ENCODE assay signal across 20 cellular contexts in the genomic region with DNA sequence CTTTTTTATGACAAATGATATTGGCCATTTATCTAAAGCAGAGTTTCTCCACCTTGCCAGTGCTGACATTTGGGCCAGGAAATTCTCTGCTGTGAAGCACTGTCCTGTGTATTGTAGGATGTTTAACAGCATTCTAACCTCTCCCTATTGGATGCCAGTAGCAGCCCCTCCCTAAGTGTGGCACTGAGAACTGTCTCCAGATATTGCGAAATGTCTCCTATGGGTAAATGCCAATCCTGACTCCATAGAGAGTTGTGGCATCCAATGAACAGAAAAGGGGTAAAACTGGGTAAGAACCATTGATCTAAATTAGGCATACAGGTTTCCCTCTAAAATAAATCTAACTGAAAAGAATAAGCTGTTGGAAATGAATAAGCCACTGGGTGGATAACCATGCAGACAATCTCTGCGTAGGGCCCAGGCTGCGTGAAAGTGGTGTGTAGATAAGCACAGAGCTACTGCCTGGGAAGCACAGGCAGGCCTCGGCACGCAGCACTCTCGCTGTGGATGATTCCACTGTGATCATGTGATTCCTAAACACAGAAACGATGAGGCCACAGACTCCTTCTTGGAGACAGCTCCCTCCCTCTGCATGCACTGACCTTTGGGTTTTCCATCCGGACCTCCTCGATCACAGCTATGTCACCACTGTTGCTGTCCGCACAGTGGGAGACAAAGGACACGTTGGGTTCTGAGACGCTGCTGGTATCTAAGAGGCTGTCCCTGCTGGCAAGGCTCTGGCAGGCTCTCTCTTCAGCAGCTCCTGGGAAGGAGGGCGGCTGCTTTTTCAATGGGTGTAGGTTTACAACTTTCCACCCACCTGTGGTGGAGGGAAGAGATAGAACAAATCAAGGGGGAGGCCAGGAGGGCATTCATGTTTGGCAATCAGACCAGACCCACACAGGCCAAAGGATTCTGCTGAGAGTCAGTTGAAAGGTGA. TPM values are rescaled to one million over a fixed set of nuclear protein-coding genes. Genes with fewer than 3 reads are reported as not detected.
A peak's percentile ranks its signal among the peaks of the same experiment; 100 is the strongest.
DNase-seq lines count a peak whose midpoint lies in the region; ATAC-seq, FAIRE-seq and TF ChIP-seq lines count a peak whose summit lies in the region.
"Had no signal": no experiment of that assay in that cellular context is flagged by ENCODE, and none has a peak within 500 bp of the region (broad histone marks: within the 10 kb centered on the region; RNA-seq: fewer than 3 reads in every experiment).

No MANE protein-coding gene starts in this region.

- no peak overlapping the region for H2AFZ ChIP-seq in neural progenitor cell (replicated peaks)

- CTCF ChIA-PET in A549 (lab: Yijun Ruan, JAX), result interaction anchor here (1.6 kb wide), 1 partner anchor 10 kb away, joined by 9 read pairs; no protein-coding TSS in a partner anchor

- FAIRE-seq in A549 (lab: Jason Lieb, UNC), result no peak

- H3K4me2 ChIP-seq in A549 (no peak overlapping the region), neural progenitor cell (no peak overlapping the region)

- H3K9me3 ChIP-seq in A549 (no peaks in the 10 kb centered on the region), right atrium auricular region (no peaks in the 10 kb centered on the region), spleen (no peaks in the 10 kb centered on the region), neural progenitor cell (ENCODE audit: low read depth) (no peaks in the 10 kb centered on the region)
- H3K9me3 ChIP-seq: body of pancreas, thyroid gland had no signal

- H3F3A ChIP-seq in neural progenitor cell (ENCODE audit: low read depth), result no peaks in the 10 kb centered on the region

- no peak for TF ChIP-seq POLR2A in A549 (IDR thresholded peaks at IDR 0.05; ENCODE audit: low read length)
- no peak for TF ChIP-seq POLR2A in spleen (IDR thresholded peaks at IDR 0.05)

- H3K27ac ChIP-seq in A549 (no peak overlapping the region), epithelial cell of prostate (peak overlapping the region; percentile 67), right atrium auricular region (peak overlapping the region; percentile 58 to 66), spleen (no peak overlapping the region), neural progenitor cell (no peak overlapping the region)
- H3K27ac ChIP-seq: body of pancreas, thyroid gland, VCaP had no signal

- no peak for TF ChIP-seq EP300 in A549 (IDR thresholded peaks at IDR 0.05)

- no peak for DNase-seq in A549 (ENCODE audit: low read depth in 1 of 2, low spot score in 1 of 2)
- DNase-seq in NCI-H2171 (lab: John Stamatoyannopoulos, UW), result peak; percentile 8
- peak; percentile 55 for DNase-seq in epithelial cell of prostate (ENCODE audit: low read depth, low spot score)
- DNase-seq in right atrium auricular region (ENCODE audit: low spot score), result no peak
- DNase-seq in spleen, result no peak
- DNase-seq in kidney glomerular epithelial cell (lab: John Stamatoyannopoulos, UW), result no peak
- no peak for DNase-seq in neural progenitor cell (ENCODE audit: low spot score)
- DNase-seq: activated CD4-positive, alpha-beta memory T cell treated with anti-CD3 and anti-CD28 coated beads, Interleukin-2, amount 10 ng/mL, durations not matched to agents 7 days and 5 days; body of pancreas; dermis blood vessel endothelial cell; mesenchymal stem cell; NCI-H1930; NCI-H510A treated with DMSO at 0.1 percent for 48 hours; SHP77; thyroid gland had no signal

- H3K27me3 ChIP-seq in right atrium auricular region, result no peaks in the 10 kb centered on the region
- no peaks in the 10 kb centered on the region for H3K27me3 ChIP-seq in spleen (replicated peaks in 1 of 7)
- H3K27me3 ChIP-seq in neural progenitor cell, result no peaks in the 10 kb centered on the region
- H3K27me3 ChIP-seq: body of pancreas, thyroid gland had no signal

- no peaks in the 10 kb centered on the region for H3K4me1 Mint-ChIP-seq in neural progenitor cell
- H3K4me1 Mint-ChIP-seq: activated CD4-positive, alpha-beta memory T cell treated with anti-CD3 and anti-CD28 coated beads, Interleukin-2, amount 10 ng/mL, durations not matched to agents 7 days and 5 days; nephron had no signal

- TF ChIP-seq CTCF in A549 (IDR thresholded peaks at IDR 0.05), result no peak
- TF ChIP-seq CTCF in right atrium auricular region (IDR thresholded peaks at IDR 0.05), result no peak
- TF ChIP-seq CTCF in spleen (IDR thresholded peaks at IDR 0.05 in 8 of 11, conservative IDR thresholded peaks at IDR 0.05 in 3 of 11), result no peak
- TF ChIP-seq CTCF in neural progenitor cell (IDR thresholded peaks at IDR 0.05), result no peak

- intact Hi-C loops in spleen (cut with DNase I; ENCODE audit: low total_unique reads), result no loop called here

- H3K9me3 Mint-ChIP-seq in neural progenitor cell, result no peaks in the 10 kb centered on the region
- H3K9me3 Mint-ChIP-seq: activated CD4-positive, alpha-beta memory T cell treated with anti-CD3 and anti-CD28 coated beads, Interleukin-2, amount 10 ng/mL, durations not matched to agents 7 days and 5 days; activated T-helper 1 cell treated with anti-CD3 and anti-CD28 coated beads, Interleukin-12 subunit alpha, Interleukin-12 subunit beta, Interleukin-2, Interleukin-4 antibody, amounts not matched to agents 30 ng/mL and 10 ng/mL and 1 ng/mL, durations not matched to agents 14 hours and 24 hours and 36 hours; nephron had no signal

- POLR2A ChIA-PET in A549 (lab: Yijun Ruan, JAX), result no interaction called here

- no peak overlapping the region for H3K27ac Mint-ChIP-seq in neural progenitor cell
- H3K27ac Mint-ChIP-seq: activated CD4-positive, alpha-beta memory T cell treated with anti-CD3 and anti-CD28 coated beads, Interleukin-2, amount 10 ng/mL, durations not matched to agents 7 days and 5 days; activated naive CD8-positive, alpha-beta T cell; activated T-helper 1 cell treated with anti-CD3 and anti-CD28 coated beads, Interleukin-12 subunit alpha, Interleukin-12 subunit beta, Interleukin-2, Interleukin-4 antibody, amounts not matched to agents 30 ng/mL and 10 ng/mL and 1 ng/mL, durations not matched to agents 14 hours and 24 hours and 36 hours; nephron had no signal

- H3K4me1 ChIP-seq in A549 (no peaks in the 10 kb centered on the region), right atrium auricular region (peaks cover 0 to 4% of the 10 kb centered on the region in 2 donors), spleen (no peaks in the 10 kb centered on the region), neural progenitor cell (no peaks in the 10 kb centered on the region)
- H3K4me1 ChIP-seq: body of pancreas had no signal

- no peak for TF ChIP-seq RAD21 in A549 (conservative IDR thresholded peaks at IDR 0.05 in 1 of 2, IDR thresholded peaks at IDR 0.05 in 1 of 2)

- H3K9ac ChIP-seq in neural progenitor cell, result no peak overlapping the region

- H4K20me1 ChIP-seq in neural progenitor cell (ENCODE audit: low read depth), result no peaks in the 10 kb centered on the region

- no peaks in the 10 kb centered on the region for H3K79me2 ChIP-seq in neural progenitor cell (ENCODE audit: low read depth)

- H3K4me3 ChIP-seq in A549 (no peak overlapping the region), right atrium auricular region (no peak overlapping the region), spleen (no peak overlapping the region), neural progenitor cell (no peak overlapping the region)
- H3K4me3 ChIP-seq: body of pancreas, thyroid gland had no signal

- H3K27me3 Mint-ChIP-seq in neural progenitor cell (ENCODE audit: insufficient read depth, low read depth), result peaks cover 3% of the 10 kb centered on the region
- H3K27me3 Mint-ChIP-seq: activated CD4-positive, alpha-beta memory T cell treated with anti-CD3 and anti-CD28 coated beads, Interleukin-2, amount 10 ng/mL, durations not matched to agents 7 days and 5 days; activated naive CD8-positive, alpha-beta T cell had no signal

- H3K36me3 Mint-ChIP-seq in neural progenitor cell, result peaks cover 54% of the 10 kb centered on the region

- ATAC-seq in A549, result no peak
- no peak for ATAC-seq in HG03342 (IDR thresholded peaks at IDR 0.05; ENCODE audit: unreplicated experiment)
- ATAC-seq: body of pancreas had no signal

- 88% methylated on average over 13 of the region's 13 CpGs for WGBS in A549 (ENCODE audit: missing lambda C conversion rate)
- 94 to 96% (median 95%) methylated on average over 13 of the region's 13 CpGs for WGBS in spleen, 5 donors

- H3K4me3 Mint-ChIP-seq in neural progenitor cell, result no peak overlapping the region
- H3K4me3 Mint-ChIP-seq: activated CD4-positive, alpha-beta memory T cell treated with anti-CD3 and anti-CD28 coated beads, Interleukin-2, amount 10 ng/mL, durations not matched to agents 7 days and 5 days; activated naive CD8-positive, alpha-beta T cell; activated T-helper 1 cell treated with anti-CD3 and anti-CD28 coated beads, Interleukin-12 subunit alpha, Interleukin-12 subunit beta, Interleukin-2, Interleukin-4 antibody, amounts not matched to agents 30 ng/mL and 10 ng/mL and 1 ng/mL, durations not matched to agents 14 hours and 24 hours and 36 hours; nephron had no signal

- peaks cover 99% of the 10 kb centered on the region for H3K36me3 ChIP-seq in right atrium auricular region
- H3K36me3 ChIP-seq in spleen, result peaks cover 5 to 100% (median 96%) of the 10 kb centered on the region in 6 donors
- peaks cover 4% of the 10 kb centered on the region for H3K36me3 ChIP-seq in neural progenitor cell

TF ChIP-seq in A549, 52 proteins besides CTCF, POLR2A, EP300 and RAD21:
- TF ChIP-seq NPAS2 (CRISPR knock-in tag; IDR thresholded peaks at IDR 0.05; ENCODE audit: borderline replicate concordance) (no peak), HOXA7 (CRISPR knock-in tag; IDR thresholded peaks at IDR 0.05) (no peak), CEBPB (IDR thresholded peaks at IDR 0.05) (peak; percentile 69 to 81; a peak in 3 of 4 replicates), FOSL2 (IDR thresholded peaks at IDR 0.05) (no peak), FOSL2 (CRISPR knock-in tag; IDR thresholded peaks at IDR 0.05) (no peak)

RNA-seq across cellular contexts. Expression of gene GTF3C1, which starts 44.1 kb away (rescaled TPM):
- polyA plus RNA-seq in A549 (2011; rRNA removed) (40.1 and 41.6 TPM in 2 replicates), A549 (2017; fragmentation: RNase III; extraction: RNeasy Plus Mini Kit Qiagen cat#74134 plus additional on column Dnase treatment) (47.8 to 54.2 TPM (median 51.8 TPM) in 3 replicates), spleen (10 to 100 TPM; 28.8 to 49.9 (median 48.9) TPM)
- 45.7 and 51.2 TPM in 2 replicates for polyA plus RNA-seq in A549 (2012; cell fraction: cytosol; rRNA removed)
- polyA plus RNA-seq in A549 (2012; cell fraction: nucleus; rRNA removed), result 252 and 263 TPM in 2 replicates
- polyA minus RNA-seq in A549 (2011; rRNA and poly(A)+ RNA removed), result 100 and 110 TPM in 2 replicates
- total RNA-seq in right atrium auricular region (10 to 100 TPM; 64.0 to 77.2 TPM), spleen (10 to 100 TPM; 46.6 to 68.6 (median 59.6) TPM), neural progenitor cell (ENCODE audit: low replicate concordance) (60.9 and 117 TPM in 2 replicates)

RNA-seq across cellular contexts. Expression of gene KATNIP, which starts 44.4 kb away (rescaled TPM):
- 27.1 and 27.9 TPM in 2 replicates for polyA plus RNA-seq in A549 (2011; rRNA removed)
- polyA plus RNA-seq in A549 (2012; cell fraction: cytosol; rRNA removed), result 17.1 and 18.5 TPM in 2 replicates
- polyA plus RNA-seq in A549 (2012; cell fraction: nucleus; rRNA removed), result 77.9 and 87.4 TPM in 2 replicates
- polyA plus RNA-seq in A549 (2017; fragmentation: RNase III; extraction: RNeasy Plus Mini Kit Qiagen cat#74134 plus additional on column Dnase treatment), result 12.8 to 13.5 TPM (median 13.4 TPM) in 3 replicates
- polyA minus RNA-seq in A549 (2011; rRNA and poly(A)+ RNA removed), result 31.7 and 45.8 TPM in 2 replicates
- 10 to 100 TPM; 10.6 to 22.7 TPM for total RNA-seq in right atrium auricular region
- 10 to 100 TPM; 24.8 to 40.7 (median 32.7) TPM for total RNA-seq in spleen
- 1 to 10 TPM; 3.8 to 6.5 (median 3.9) TPM for polyA plus RNA-seq in spleen
- 10.0 and 20.9 TPM in 2 replicates for total RNA-seq in neural progenitor cell (ENCODE audit: low replicate concordance)

Comparison
In these comparisons a context has a peak if more than half of its experiments do, and no peak if none do; other contexts are left out.
1. DNase-seq: peak in NCI-H2171 (single experiment) and epithelial cell of prostate (single experiment); none in A549 (0 of 2), right atrium auricular region (single experiment), spleen (single experiment), kidney glomerular epithelial cell (single experiment) and neural progenitor cell (single experiment).
2. H3K27ac ChIP-seq: peak in epithelial cell of prostate (single experiment) and right atrium auricular region (2 of 2); none in A549 (0 of 2), spleen (0 of 8) and neural progenitor cell (single experiment).